3 cellular contexts compared by ENCODE assay signal in genomic region chr12:25690996-25691864, GRCh38.
TF ChIP-seq lines count a peak whose summit lies in the region.

No MANE protein-coding gene starts in this region.

TF ChIP-seq in SK-N-SH, 30 proteins besides CTCF, POLR2A, EP300 and RAD21 (continued from another document):
- TF ChIP-seq FOXJ3 (CRISPR knock-in tag; IDR thresholded peaks at IDR 0.05) (no peak), MAX (IDR thresholded peaks at IDR 0.05; ENCODE audit: low read depth) (no peak), TAF1 (IDR thresholded peaks at IDR 0.05; ENCODE audit: borderline replicate concordance, low read depth, low read length) (no peak), FOSL2 (IDR thresholded peaks at IDR 0.05; ENCODE audit: borderline replicate concordance, low read depth) (no peak), TCF12 (IDR thresholded peaks at IDR 0.05) (no peak), GATA2 (CRISPR knock-in tag; IDR thresholded peaks at IDR 0.05) (no peak), YY1 (IDR thresholded peaks at IDR 0.05; ENCODE audit: low read depth) (no peak), ZBTB33 (IDR thresholded peaks at IDR 0.05; ENCODE audit: borderline replicate concordance, low read depth) (no peak), GABPA (IDR thresholded peaks at IDR 0.05; ENCODE audit: low read depth) (no peak), EZH2phosphoT487 (IDR thresholded peaks at IDR 0.05; ENCODE audit: borderline replicate concordance, low read depth) (no peak), PBX3 (IDR thresholded peaks at IDR 0.05) (no peak)
- TF ChIP-seq, protein P1, sequence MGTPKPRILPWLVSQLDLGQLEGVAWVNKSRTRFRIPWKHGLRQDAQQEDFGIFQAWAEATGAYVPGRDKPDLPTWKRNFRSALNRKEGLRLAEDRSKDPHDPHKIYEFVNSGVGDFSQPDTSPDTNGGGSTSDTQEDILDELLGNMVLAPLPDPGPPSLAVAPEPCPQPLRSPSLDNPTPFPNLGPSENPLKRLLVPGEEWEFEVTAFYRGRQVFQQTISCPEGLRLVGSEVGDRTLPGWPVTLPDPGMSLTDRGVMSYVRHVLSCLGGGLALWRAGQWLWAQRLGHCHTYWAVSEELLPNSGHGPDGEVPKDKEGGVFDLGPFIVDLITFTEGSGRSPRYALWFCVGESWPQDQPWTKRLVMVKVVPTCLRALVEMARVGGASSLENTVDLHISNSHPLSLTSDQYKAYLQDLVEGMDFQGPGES (IDR thresholded peaks at IDR 0.05; ENCODE audit: low read depth, low read length) = no peak
- TF ChIP-seq, protein P2, sequence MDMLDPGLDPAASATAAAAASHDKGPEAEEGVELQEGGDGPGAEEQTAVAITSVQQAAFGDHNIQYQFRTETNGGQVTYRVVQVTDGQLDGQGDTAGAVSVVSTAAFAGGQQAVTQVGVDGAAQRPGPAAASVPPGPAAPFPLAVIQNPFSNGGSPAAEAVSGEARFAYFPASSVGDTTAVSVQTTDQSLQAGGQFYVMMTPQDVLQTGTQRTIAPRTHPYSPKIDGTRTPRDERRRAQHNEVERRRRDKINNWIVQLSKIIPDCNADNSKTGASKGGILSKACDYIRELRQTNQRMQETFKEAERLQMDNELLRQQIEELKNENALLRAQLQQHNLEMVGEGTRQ (IDR thresholded peaks at IDR 0.05; ENCODE audit: borderline replicate concordance, low read depth, low read length) = no peak

TF ChIP-seq in SK-N-SH treated with all-trans-retinoic acid at 6 μM for 48 hours, 23 proteins besides CTCF, POLR2A, EP300 and RAD21 (continued from another document):
- TF ChIP-seq, protein P3, sequence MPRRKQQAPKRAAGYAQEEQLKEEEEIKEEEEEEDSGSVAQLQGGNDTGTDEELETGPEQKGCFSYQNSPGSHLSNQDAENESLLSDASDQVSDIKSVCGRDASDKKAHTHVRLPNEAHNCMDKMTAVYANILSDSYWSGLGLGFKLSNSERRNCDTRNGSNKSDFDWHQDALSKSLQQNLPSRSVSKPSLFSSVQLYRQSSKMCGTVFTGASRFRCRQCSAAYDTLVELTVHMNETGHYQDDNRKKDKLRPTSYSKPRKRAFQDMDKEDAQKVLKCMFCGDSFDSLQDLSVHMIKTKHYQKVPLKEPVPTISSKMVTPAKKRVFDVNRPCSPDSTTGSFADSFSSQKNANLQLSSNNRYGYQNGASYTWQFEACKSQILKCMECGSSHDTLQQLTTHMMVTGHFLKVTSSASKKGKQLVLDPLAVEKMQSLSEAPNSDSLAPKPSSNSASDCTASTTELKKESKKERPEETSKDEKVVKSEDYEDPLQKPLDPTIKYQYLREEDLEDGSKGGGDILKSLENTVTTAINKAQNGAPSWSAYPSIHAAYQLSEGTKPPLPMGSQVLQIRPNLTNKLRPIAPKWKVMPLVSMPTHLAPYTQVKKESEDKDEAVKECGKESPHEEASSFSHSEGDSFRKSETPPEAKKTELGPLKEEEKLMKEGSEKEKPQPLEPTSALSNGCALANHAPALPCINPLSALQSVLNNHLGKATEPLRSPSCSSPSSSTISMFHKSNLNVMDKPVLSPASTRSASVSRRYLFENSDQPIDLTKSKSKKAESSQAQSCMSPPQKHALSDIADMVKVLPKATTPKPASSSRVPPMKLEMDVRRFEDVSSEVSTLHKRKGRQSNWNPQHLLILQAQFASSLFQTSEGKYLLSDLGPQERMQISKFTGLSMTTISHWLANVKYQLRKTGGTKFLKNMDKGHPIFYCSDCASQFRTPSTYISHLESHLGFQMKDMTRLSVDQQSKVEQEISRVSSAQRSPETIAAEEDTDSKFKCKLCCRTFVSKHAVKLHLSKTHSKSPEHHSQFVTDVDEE (CRISPR knock-in tag; IDR thresholded peaks at IDR 0.05) = no peak
- no peak for TF ChIP-seq OSR1 (CRISPR knock-in tag; IDR thresholded peaks at IDR 0.05)
- no peak for TF ChIP-seq ZNF565 (CRISPR knock-in tag; conservative IDR thresholded peaks at IDR 0.05; ENCODE audit: low read depth)
- no peak for TF ChIP-seq PPARA (CRISPR knock-in tag; IDR thresholded peaks at IDR 0.05; ENCODE audit: borderline replicate concordance)
- no peak for TF ChIP-seq ZNF70 (CRISPR knock-in tag; IDR thresholded peaks at IDR 0.05)
- TF ChIP-seq PATZ1 (CRISPR knock-in tag; IDR thresholded peaks at IDR 0.05; ENCODE audit: borderline replicate concordance) = no peak
- TF ChIP-seq CREB5 (CRISPR knock-in tag; IDR thresholded peaks at IDR 0.05; ENCODE audit: low read depth) = no peak
- TF ChIP-seq, protein P4, sequence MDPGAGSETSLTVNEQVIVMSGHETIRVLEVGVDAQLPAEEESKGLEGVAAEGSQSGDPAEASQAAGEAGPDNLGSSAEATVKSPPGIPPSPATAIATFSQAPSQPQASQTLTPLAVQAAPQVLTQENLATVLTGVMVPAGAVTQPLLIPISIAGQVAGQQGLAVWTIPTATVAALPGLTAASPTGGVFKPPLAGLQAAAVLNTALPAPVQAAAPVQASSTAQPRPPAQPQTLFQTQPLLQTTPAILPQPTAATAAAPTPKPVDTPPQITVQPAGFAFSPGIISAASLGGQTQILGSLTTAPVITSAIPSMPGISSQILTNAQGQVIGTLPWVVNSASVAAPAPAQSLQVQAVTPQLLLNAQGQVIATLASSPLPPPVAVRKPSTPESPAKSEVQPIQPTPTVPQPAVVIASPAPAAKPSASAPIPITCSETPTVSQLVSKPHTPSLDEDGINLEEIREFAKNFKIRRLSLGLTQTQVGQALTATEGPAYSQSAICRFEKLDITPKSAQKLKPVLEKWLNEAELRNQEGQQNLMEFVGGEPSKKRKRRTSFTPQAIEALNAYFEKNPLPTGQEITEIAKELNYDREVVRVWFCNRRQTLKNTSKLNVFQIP (CRISPR knock-in tag; IDR thresholded peaks at IDR 0.05; ENCODE audit: borderline replicate concordance, low read depth) = no peak
- TF ChIP-seq ZFP3 (CRISPR knock-in tag; IDR thresholded peaks at IDR 0.05) = no peak
- no peak for TF ChIP-seq ISL1 (CRISPR knock-in tag; IDR thresholded peaks at IDR 0.05)
- TF ChIP-seq CSDC2 (CRISPR knock-in tag; IDR thresholded peaks at IDR 0.05) = no peak

TF ChIP-seq in K562, 482 proteins besides CTCF, POLR2A, EP300 and RAD21 (continued from another document and continues in another):
- TF ChIP-seq BRF2 (IDR thresholded peaks at IDR 0.05; ENCODE audit: borderline replicate concordance, insufficient read depth, insufficient read length) = no peak
- no peak for TF ChIP-seq SUPT5H (IDR thresholded peaks at IDR 0.05)
- no peak for TF ChIP-seq TAL1 (IDR thresholded peaks at IDR 0.05)
- no peak for TF ChIP-seq DACH1 (IDR thresholded peaks at IDR 0.05; ENCODE audit: partially characterized antibody)
- TF ChIP-seq, protein P5, sequence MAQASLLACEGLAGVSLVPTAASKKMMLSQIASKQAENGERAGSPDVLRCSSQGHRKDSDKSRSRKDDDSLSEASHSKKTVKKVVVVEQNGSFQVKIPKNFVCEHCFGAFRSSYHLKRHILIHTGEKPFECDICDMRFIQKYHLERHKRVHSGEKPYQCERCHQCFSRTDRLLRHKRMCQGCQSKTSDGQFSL (CRISPR knock-in tag; IDR thresholded peaks at IDR 0.05) = no peak
- TF ChIP-seq, protein P5 (tag; IDR thresholded peaks at IDR 0.05) = peak in 1 of 2 experiments; percentile 42; a peak in 1 of 4 replicates
- no peak for TF ChIP-seq ZNF280B (CRISPR knock-in tag; IDR thresholded peaks at IDR 0.05)
- no peak for TF ChIP-seq PHF20 (IDR thresholded peaks at IDR 0.05; ENCODE audit: partially characterized antibody)
- no peak for TF ChIP-seq ELK3 (CRISPR knock-in tag; IDR thresholded peaks at IDR 0.05)
- TF ChIP-seq, protein P6, sequence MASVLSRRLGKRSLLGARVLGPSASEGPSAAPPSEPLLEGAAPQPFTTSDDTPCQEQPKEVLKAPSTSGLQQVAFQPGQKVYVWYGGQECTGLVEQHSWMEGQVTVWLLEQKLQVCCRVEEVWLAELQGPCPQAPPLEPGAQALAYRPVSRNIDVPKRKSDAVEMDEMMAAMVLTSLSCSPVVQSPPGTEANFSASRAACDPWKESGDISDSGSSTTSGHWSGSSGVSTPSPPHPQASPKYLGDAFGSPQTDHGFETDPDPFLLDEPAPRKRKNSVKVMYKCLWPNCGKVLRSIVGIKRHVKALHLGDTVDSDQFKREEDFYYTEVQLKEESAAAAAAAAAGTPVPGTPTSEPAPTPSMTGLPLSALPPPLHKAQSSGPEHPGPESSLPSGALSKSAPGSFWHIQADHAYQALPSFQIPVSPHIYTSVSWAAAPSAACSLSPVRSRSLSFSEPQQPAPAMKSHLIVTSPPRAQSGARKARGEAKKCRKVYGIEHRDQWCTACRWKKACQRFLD (CRISPR knock-in tag; IDR thresholded peaks at IDR 0.05) = peak; percentile 3; the same call in 1 of the 2 replicates
- no peak for TF ChIP-seq CEBPG (CRISPR knock-in tag; IDR thresholded peaks at IDR 0.05)
- TF ChIP-seq CEBPG (tag; conservative IDR thresholded peaks at IDR 0.05 in 1 of 2, IDR thresholded peaks at IDR 0.05 in 1 of 2) = no peak
- TF ChIP-seq TAF7 (tag; IDR thresholded peaks at IDR 0.05) = peak; percentile 58
- TF ChIP-seq ZNF3 (CRISPR knock-in tag; IDR thresholded peaks at IDR 0.05) = peak; percentile 34; the same call in 1 of the 2 replicates
- TF ChIP-seq DMBX1 (CRISPR knock-in tag; IDR thresholded peaks at IDR 0.05; ENCODE audit: borderline replicate concordance) = 0 out of 2 replicates have a peak, but pooled peaks have one; percentile 30
- TF ChIP-seq, protein P7, sequence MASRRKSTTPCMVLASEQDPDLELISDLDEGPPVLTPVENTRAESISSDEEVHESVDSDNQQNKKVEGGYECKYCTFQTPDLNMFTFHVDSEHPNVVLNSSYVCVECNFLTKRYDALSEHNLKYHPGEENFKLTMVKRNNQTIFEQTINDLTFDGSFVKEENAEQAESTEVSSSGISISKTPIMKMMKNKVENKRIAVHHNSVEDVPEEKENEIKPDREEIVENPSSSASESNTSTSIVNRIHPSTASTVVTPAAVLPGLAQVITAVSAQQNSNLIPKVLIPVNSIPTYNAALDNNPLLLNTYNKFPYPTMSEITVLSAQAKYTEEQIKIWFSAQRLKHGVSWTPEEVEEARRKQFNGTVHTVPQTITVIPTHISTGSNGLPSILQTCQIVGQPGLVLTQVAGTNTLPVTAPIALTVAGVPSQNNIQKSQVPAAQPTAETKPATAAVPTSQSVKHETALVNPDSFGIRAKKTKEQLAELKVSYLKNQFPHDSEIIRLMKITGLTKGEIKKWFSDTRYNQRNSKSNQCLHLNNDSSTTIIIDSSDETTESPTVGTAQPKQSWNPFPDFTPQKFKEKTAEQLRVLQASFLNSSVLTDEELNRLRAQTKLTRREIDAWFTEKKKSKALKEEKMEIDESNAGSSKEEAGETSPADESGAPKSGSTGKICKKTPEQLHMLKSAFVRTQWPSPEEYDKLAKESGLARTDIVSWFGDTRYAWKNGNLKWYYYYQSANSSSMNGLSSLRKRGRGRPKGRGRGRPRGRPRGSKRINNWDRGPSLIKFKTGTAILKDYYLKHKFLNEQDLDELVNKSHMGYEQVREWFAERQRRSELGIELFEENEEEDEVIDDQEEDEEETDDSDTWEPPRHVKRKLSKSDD (conservative IDR thresholded peaks at IDR 0.05; ENCODE audit: low read length) = no peak
- no peak for TF ChIP-seq NR1H2 (CRISPR knock-in tag; IDR thresholded peaks at IDR 0.05)
- no peak for TF ChIP-seq MITF (IDR thresholded peaks at IDR 0.05)
- TF ChIP-seq, protein P8, sequence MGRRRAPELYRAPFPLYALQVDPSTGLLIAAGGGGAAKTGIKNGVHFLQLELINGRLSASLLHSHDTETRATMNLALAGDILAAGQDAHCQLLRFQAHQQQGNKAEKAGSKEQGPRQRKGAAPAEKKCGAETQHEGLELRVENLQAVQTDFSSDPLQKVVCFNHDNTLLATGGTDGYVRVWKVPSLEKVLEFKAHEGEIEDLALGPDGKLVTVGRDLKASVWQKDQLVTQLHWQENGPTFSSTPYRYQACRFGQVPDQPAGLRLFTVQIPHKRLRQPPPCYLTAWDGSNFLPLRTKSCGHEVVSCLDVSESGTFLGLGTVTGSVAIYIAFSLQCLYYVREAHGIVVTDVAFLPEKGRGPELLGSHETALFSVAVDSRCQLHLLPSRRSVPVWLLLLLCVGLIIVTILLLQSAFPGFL (CRISPR knock-in tag; IDR thresholded peaks at IDR 0.05) = no peak
- TF ChIP-seq HOXB6 (CRISPR knock-in tag; IDR thresholded peaks at IDR 0.05; ENCODE audit: borderline replicate concordance) = 0 out of 2 replicates have a peak, but pooled peaks have one; percentile 36
- TF ChIP-seq NR4A1 (CRISPR knock-in tag; IDR thresholded peaks at IDR 0.05) = no peak
- TF ChIP-seq NR4A1 (tag; IDR thresholded peaks at IDR 0.05) = peak; percentile 45; the same call in 1 of the 2 replicates
- TF ChIP-seq SREBF2 (CRISPR knock-in tag; IDR thresholded peaks at IDR 0.05) = no peak
- TF ChIP-seq RBM15 (IDR thresholded peaks at IDR 0.05; ENCODE audit: insufficient read depth, low read length) = no peak
- no peak for TF ChIP-seq SIRT6 (IDR thresholded peaks at IDR 0.05; ENCODE audit: low read depth, low read length)
- no peak for TF ChIP-seq POLR3G (IDR thresholded peaks at IDR 0.05; ENCODE audit: extremely low read depth, insufficient read length, insufficient replicate concordance)
